Comparison of ENCODE assay signal across 1 cellular context in genomic region chr5:134570886-134571285, GRCh38.
TF ChIP-seq lines count a peak whose summit lies in the region.

No MANE protein-coding gene starts in this region.

TF ChIP-seq in HEK293, 187 proteins besides CTCF, POLR2A, EP300 and RAD21 (continued from another document):
- TF ChIP-seq ZBTB49 (tag by site-specific recombination; IDR thresholded peaks at IDR 0.05; ENCODE audit: low read depth), result no peak
- no peak for TF ChIP-seq OSR2 (tag by site-specific recombination; IDR thresholded peaks at IDR 0.05)
- no peak for TF ChIP-seq ZNF521 (tag by site-specific recombination; IDR thresholded peaks at IDR 0.05)
- no peak for TF ChIP-seq ZNF501 (tag by site-specific recombination; IDR thresholded peaks at IDR 0.05)
- no peak for TF ChIP-seq ZNF394 (tag by site-specific recombination; IDR thresholded peaks at IDR 0.05; ENCODE audit: borderline replicate concordance)
- peak; percentile 81 for TF ChIP-seq ZNF548 (tag by site-specific recombination; IDR thresholded peaks at IDR 0.05)
- TF ChIP-seq KLF7 (tag by site-specific recombination; IDR thresholded peaks at IDR 0.05; ENCODE audit: borderline replicate concordance), result no peak
